In the genomic region with DNA sequence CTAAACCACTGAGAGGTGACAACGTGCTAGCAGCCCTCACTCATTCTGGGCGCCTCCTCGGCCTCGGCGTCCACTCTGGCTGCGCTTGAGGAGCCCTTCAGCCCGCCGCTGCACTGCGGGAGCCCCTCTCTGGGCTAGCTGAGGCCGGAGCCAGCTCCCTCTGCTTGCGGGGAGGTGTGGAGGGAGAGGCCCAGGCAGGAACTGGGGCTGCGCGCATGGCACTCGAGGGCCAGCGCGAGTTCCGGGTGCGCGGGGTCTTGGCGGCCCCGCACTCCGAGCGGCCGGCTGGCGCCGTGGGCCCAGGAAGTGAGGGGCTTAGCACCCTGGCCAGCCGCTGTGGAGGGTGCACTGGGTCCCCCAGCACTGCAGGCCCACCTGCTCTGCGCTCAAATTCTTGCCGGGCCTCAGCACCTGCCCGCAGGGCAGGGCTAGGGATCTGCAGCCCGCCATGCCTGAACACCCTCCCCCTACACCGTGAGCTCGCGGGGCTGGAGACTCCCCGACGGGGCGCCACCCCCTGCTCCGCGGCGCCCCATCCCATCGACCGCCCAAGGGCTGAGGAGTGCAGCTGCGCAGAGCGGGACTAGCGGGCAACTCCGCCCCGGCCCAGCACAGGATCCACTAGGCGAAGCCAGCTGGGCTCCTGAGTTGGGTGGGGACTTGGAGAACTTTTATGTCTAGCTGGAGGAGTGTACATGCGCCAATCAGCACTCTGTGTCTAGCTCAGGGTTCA, we compare ENCODE assay signal across 2 cellular contexts.
TF ChIP-seq lines count a peak whose summit lies in the region.

No MANE protein-coding gene starts in this region.

TF ChIP-seq in GM12878, 131 proteins besides CTCF, POLR2A, EP300 and RAD21:
- TF ChIP-seq, protein P1, sequence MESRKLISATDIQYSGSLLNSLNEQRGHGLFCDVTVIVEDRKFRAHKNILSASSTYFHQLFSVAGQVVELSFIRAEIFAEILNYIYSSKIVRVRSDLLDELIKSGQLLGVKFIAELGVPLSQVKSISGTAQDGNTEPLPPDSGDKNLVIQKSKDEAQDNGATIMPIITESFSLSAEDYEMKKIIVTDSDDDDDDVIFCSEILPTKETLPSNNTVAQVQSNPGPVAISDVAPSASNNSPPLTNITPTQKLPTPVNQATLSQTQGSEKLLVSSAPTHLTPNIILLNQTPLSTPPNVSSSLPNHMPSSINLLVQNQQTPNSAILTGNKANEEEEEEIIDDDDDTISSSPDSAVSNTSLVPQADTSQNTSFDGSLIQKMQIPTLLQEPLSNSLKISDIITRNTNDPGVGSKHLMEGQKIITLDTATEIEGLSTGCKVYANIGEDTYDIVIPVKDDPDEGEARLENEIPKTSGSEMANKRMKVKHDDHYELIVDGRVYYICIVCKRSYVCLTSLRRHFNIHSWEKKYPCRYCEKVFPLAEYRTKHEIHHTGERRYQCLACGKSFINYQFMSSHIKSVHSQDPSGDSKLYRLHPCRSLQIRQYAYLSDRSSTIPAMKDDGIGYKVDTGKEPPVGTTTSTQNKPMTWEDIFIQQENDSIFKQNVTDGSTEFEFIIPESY (IDR thresholded peaks at IDR 0.05) = peak; percentile 77; the same call in 1 of the 2 replicates
- TF ChIP-seq ZNF217 (IDR thresholded peaks at IDR 0.05) = no peak
- no peak for TF ChIP-seq IRF3 (IDR thresholded peaks at IDR 0.05)
- no peak for TF ChIP-seq EZH2 (IDR thresholded peaks at IDR 0.05; ENCODE audit: borderline replicate concordance, control insufficient read depth, low read depth, low read length)
- TF ChIP-seq GATAD2B (conservative IDR thresholded peaks at IDR 0.05; ENCODE audit: low read depth) = 0 out of 2 replicates have a peak, but pooled peaks have one; percentile 40

TF ChIP-seq in HepG2, 621 proteins besides CTCF, POLR2A, EP300 and RAD21:
- TF ChIP-seq IKZF5 (CRISPR knock-in tag; IDR thresholded peaks at IDR 0.05) (no peak), ZNF704 (CRISPR knock-in tag; IDR thresholded peaks at IDR 0.05; ENCODE audit: borderline replicate concordance) (no peak), ZNF549 (CRISPR knock-in tag; IDR thresholded peaks at IDR 0.05) (no peak), CEBPB (IDR thresholded peaks at IDR 0.05; ENCODE audit: borderline replicate concordance, low read depth, low read length) (no peak), NONO (IDR thresholded peaks at IDR 0.05) (no peak), NONO (CRISPR knock-in tag; conservative IDR thresholded peaks at IDR 0.05) (peak; percentile 60; the same call in 1 of the 2 replicates), RFX1 (IDR thresholded peaks at IDR 0.05) (no peak), ZNF687 (CRISPR knock-in tag; IDR thresholded peaks at IDR 0.05) (peak; percentile 44), ZMYM3 (CRISPR knock-in tag; IDR thresholded peaks at IDR 0.05) (no peak), ZNF850 (CRISPR knock-in tag; conservative IDR thresholded peaks at IDR 0.05) (peak; percentile 100), MXI1 (IDR thresholded peaks at IDR 0.05; ENCODE audit: borderline replicate concordance, low read depth, low read length) (no peak), ZNF746 (CRISPR knock-in tag; IDR thresholded peaks at IDR 0.05) (no peak), XRCC5 (optimal IDR thresholded peaks at IDR 0.05; ENCODE audit: low read length) (no peak), NFYB (CRISPR knock-in tag; IDR thresholded peaks at IDR 0.05) (no peak), ZNF816 (CRISPR knock-in tag; IDR thresholded peaks at IDR 0.05; ENCODE audit: borderline replicate concordance) (no peak), ZNF580 (CRISPR knock-in tag; IDR thresholded peaks at IDR 0.05; ENCODE audit: borderline replicate concordance, low read depth) (no peak), SALL2 (CRISPR knock-in tag; IDR thresholded peaks at IDR 0.05) (no peak), CENPT (CRISPR knock-in tag; IDR thresholded peaks at IDR 0.05; ENCODE audit: low read depth) (no peak)
- TF ChIP-seq, protein P1 (CRISPR knock-in tag; IDR thresholded peaks at IDR 0.05) = peak; percentile 79
- TF ChIP-seq, protein P2, sequence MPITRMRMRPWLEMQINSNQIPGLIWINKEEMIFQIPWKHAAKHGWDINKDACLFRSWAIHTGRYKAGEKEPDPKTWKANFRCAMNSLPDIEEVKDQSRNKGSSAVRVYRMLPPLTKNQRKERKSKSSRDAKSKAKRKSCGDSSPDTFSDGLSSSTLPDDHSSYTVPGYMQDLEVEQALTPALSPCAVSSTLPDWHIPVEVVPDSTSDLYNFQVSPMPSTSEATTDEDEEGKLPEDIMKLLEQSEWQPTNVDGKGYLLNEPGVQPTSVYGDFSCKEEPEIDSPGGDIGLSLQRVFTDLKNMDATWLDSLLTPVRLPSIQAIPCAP (CRISPR knock-in tag; IDR thresholded peaks at IDR 0.05; ENCODE audit: low read depth) = no peak
